8 cellular contexts compared by ENCODE assay signal in genomic region chr5:149442563-149443182, GRCh38.
DNase-seq lines count a peak whose midpoint lies in the region; ATAC-seq, FAIRE-seq and TF ChIP-seq lines count a peak whose summit lies in the region.

No MANE protein-coding gene starts in this region.

- H3K4me1 Mint-ChIP-seq in nephron progenitor cell, result peaks cover 60% of the 10 kb centered on the region

- no peaks in the 10 kb centered on the region for H3K36me3 ChIP-seq in fibroblast of lung (ENCODE audit: control insufficient read depth, insufficient read depth, low read length)

- peak; percentile 65 for FAIRE-seq in GM12892 (lab: Jason Lieb, UNC)

- peak overlapping the region; percentile 59 for H3K27ac ChIP-seq in fibroblast of lung (ENCODE audit: insufficient read depth, low read length)

- TF ChIP-seq POLR2A in GM12892 (IDR thresholded peaks at IDR 0.05; ENCODE audit: low read depth, low read length), result no peak

- DNase-seq in A172 (ENCODE audit: low spot score), result peak; percentile 69
- peak; percentile 74 for DNase-seq in GM12892 (ENCODE audit: insufficient read length)
- peak; percentile 54 for DNase-seq in activated T-helper 1 cell treated with Interleukin-2 at 50 U/mL for 16 hours (ENCODE audit: low read depth)
- DNase-seq in fibroblast of lung (ENCODE audit: low read depth in 2 of 2), result peak; percentile 52 to 70
- peak; percentile 96 for DNase-seq in nephron progenitor cell
- peak; percentile 8 to 62 (median 52) for DNase-seq in stimulated activated naive CD4-positive, alpha-beta T cell (lab: John Stamatoyannopoulos, UW)

- H3K27me3 ChIP-seq in fibroblast of lung (ENCODE audit: control insufficient read depth, insufficient read depth, low read length), result no peaks in the 10 kb centered on the region

- H4K20me1 ChIP-seq in fibroblast of lung (ENCODE audit: control insufficient read depth, extremely low read depth, insufficient read depth, low read length), result no peaks in the 10 kb centered on the region

- TF ChIP-seq CTCF in fibroblast of lung (conservative IDR thresholded peaks at IDR 0.05 in 1 of 2, IDR thresholded peaks at IDR 0.05 in 1 of 2; ENCODE audit: low read depth in 1 of 2, low read length in 2 of 2) (peak; percentile 78 to 96), nephron progenitor cell (IDR thresholded peaks at IDR 0.05) (peak; percentile 92)

- H3K4me2 ChIP-seq in fibroblast of lung (ENCODE audit: extremely low read depth, insufficient read depth, low read length), result peak overlapping the region; percentile 42

- H2AFZ ChIP-seq in fibroblast of lung (ENCODE audit: low read length), result peak overlapping the region; percentile 67

- H3K9me3 ChIP-seq in fibroblast of lung (ENCODE audit: control insufficient read depth, insufficient read depth, low read depth, low read length), result no peaks in the 10 kb centered on the region

- no peak overlapping the region for H3K4me3 Mint-ChIP-seq in nephron progenitor cell

- H3K27ac Mint-ChIP-seq in nephron progenitor cell, result no peak overlapping the region

- H3K9me3 Mint-ChIP-seq in nephron progenitor cell, result peaks cover 11% of the 10 kb centered on the region

- peak overlapping the region; percentile 48 for H3K9ac ChIP-seq in fibroblast of lung (ENCODE audit: insufficient read depth, low read length)

- peaks cover 7% of the 10 kb centered on the region for H3K27me3 Mint-ChIP-seq in nephron progenitor cell (ENCODE audit: low read depth, poor library complexity)

- H3K79me2 ChIP-seq in fibroblast of lung (ENCODE audit: control insufficient read depth, insufficient read depth, low read length), result no peaks in the 10 kb centered on the region

- H3K4me3 ChIP-seq in fibroblast of lung (replicated peaks in 1 of 4; ENCODE audit: control extremely low read depth in 1 of 4, insufficient read depth in 1 of 4, low read depth in 3 of 4, low read length in 4 of 4), result no peak overlapping the region

- ATAC-seq in HG03196 (IDR thresholded peaks at IDR 0.05; ENCODE audit: unreplicated experiment), result peak; percentile 68

- peaks cover 12% of the 10 kb centered on the region for H3K4me1 ChIP-seq in fibroblast of lung (ENCODE audit: control insufficient read depth, extremely low read depth, insufficient read depth, low read length)

- no peaks in the 10 kb centered on the region for H3K36me3 Mint-ChIP-seq in nephron progenitor cell (ENCODE audit: low read depth)

TF ChIP-seq in PFSK-1, 5 proteins besides CTCF, POLR2A, EP300 and RAD21:
- TF ChIP-seq FOXP2 (optimal IDR thresholded peaks at IDR 0.05; ENCODE audit: borderline replicate concordance, extremely low read depth, extremely low read length, insufficient read depth) (peak; percentile 45), TAF1 (IDR thresholded peaks at IDR 0.05; ENCODE audit: borderline replicate concordance, insufficient read depth, low read length) (no peak), REST (IDR thresholded peaks at IDR 0.05; ENCODE audit: insufficient read depth in 1 of 2, low read depth in 2 of 2, low read length in 2 of 2) (no peak), SIN3A (IDR thresholded peaks at IDR 0.05; ENCODE audit: borderline replicate concordance, insufficient read depth, low read length) (no peak)
